Comparison of ENCODE assay signal across 33 cellular contexts in the genomic region with DNA sequence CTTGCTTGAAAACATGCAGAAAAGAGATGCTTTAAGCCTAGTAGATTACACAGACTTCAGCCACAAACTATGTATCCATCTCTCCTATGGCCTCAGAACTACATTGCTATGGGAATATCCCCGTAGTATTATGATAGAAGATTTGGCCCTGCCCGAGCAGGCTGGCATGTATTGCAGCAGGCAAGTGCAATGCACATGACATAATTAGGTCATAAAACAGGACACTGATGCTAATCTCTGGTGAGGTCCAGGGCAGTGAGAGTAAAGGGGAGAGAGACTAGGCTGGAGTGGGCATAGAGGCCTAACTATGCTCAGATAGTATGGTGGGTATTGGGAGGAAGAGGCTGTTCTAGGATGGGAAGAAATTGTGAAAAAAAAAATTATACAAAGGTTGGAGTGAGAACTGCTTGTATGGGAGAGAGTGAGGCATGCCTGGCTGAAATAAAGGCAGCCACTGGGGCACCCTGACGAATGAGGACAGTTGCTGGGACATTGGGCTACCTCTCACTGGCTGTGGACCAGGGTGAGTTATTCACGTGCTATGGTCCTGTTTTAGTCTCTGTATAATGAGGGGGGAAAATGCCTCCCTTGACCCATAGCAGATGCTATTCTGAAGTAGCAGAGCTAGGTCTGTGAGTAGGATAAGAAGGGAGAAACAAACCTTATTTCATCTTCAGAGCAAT. TPM values are rescaled to one million over a fixed set of nuclear protein-coding genes. Genes with fewer than 3 reads are reported as not detected.
DNase-seq lines count a peak whose midpoint lies in the region; ATAC-seq, FAIRE-seq and TF ChIP-seq lines count a peak whose summit lies in the region.
"Had no signal": no experiment of that assay in that cellular context is flagged by ENCODE, and none has a peak within 500 bp of the region (broad histone marks: within the 10 kb centered on the region; RNA-seq: fewer than 3 reads in every experiment).

No MANE protein-coding gene starts in this region.

- DNase-seq in astrocyte (ENCODE audit: low read depth) (no peak), right atrium auricular region (ENCODE audit: low spot score) (no peak), retinal pigment epithelial cell (ENCODE audit: low read depth) (peak; percentile 27), brain microvascular endothelial cell (no peak), GM13976 (ENCODE audit: low spot score) (no peak)
- DNase-seq: ACHN; activated CD4-positive, alpha-beta T cell treated with anti-CD3 and anti-CD28 coated beads, Interleukin-2, amount 50 U/mL, for 1 hour; activated CD4-positive, CD25-positive, alpha-beta regulatory T cell; activated gamma-delta T cell treated with Interleukin-2 at 50 U/mL for 16 hours; activated naive CD8-positive, alpha-beta T cell treated with anti-CD3 and anti-CD28 coated beads, Interleukin-2, amount 50 U/mL, for 24 hours; activated T-cell treated with anti-CD3 and anti-CD28 coated beads, Interleukin-2, amount 50 U/mL, for 24 hours; CD8-positive, alpha-beta T cell; foreskin melanocyte; H7; lower lobe of right lung; NCI-H1048; NCI-H1694; NCI-H446 treated with DMSO at 0.1 percent for 48 hours; NCI-H774; ovary; SJCRH30; stimulated activated CD4-positive, alpha-beta T cell treated with anti-CD3 and anti-CD28 coated beads, Interleukin-2, amount 100 ng/mL, for 48 hours; stomach; T-cell; thyroid gland had no signal

- H3K4me1 Mint-ChIP-seq in astrocyte (ENCODE audit: low read depth, unreplicated experiment), result peaks cover 11% of the 10 kb centered on the region

- no peaks in the 10 kb centered on the region for H3K4me1 ChIP-seq in HEK293 (ENCODE audit: control insufficient read depth, insufficient read depth, low read length)
- H3K4me1 ChIP-seq in astrocyte (ENCODE audit: insufficient read depth, low read length), result peaks cover 11% of the 10 kb centered on the region
- peaks cover 0 to 38% of the 10 kb centered on the region in 2 donors for H3K4me1 ChIP-seq in right atrium auricular region
- H3K4me1 ChIP-seq: SJCRH30 had no signal

- H3K27ac Mint-ChIP-seq in astrocyte (ENCODE audit: unreplicated experiment), result no peak overlapping the region
- H3K27ac Mint-ChIP-seq: activated naive CD8-positive, alpha-beta T cell treated with anti-CD3 and anti-CD28 coated beads, Interleukin-2, amount 50 U/mL, for 24 hours; activated T-cell treated with anti-CD3 and anti-CD28 coated beads, Interleukin-2, amount 50 U/mL, for 24 hours; B cell; CD8-positive, alpha-beta T cell; IgD-negative memory B cell; natural killer cell treated with Interleukin-12 subunit alpha and Interleukin-12 subunit beta and Interleukin-15 and Interleukin-18, amount 100 ng/mL, for 72 hours; T-cell had no signal

- peak overlapping the region; percentile 3 for H3K4me3 Mint-ChIP-seq in astrocyte (ENCODE audit: unreplicated experiment)
- H3K4me3 Mint-ChIP-seq: activated naive CD8-positive, alpha-beta T cell treated with anti-CD3 and anti-CD28 coated beads, Interleukin-2, amount 50 U/mL, for 24 hours; activated T-cell treated with anti-CD3 and anti-CD28 coated beads, Interleukin-2, amount 50 U/mL, for 24 hours; B cell; CD8-positive, alpha-beta T cell; central memory CD8-positive, alpha-beta T cell; natural killer cell treated with Interleukin-12 subunit alpha and Interleukin-12 subunit beta and Interleukin-15 and Interleukin-18, amount 100 ng/mL, for 72 hours had no signal

- in situ Hi-C loops in brain microvascular endothelial cell (cut with HindIII; ENCODE audit: low pct_ligation_motif_present, low sequenced_read_pairs) (no loop called here), GM13976 (cut with MboI; ENCODE audit: low sequenced_read_pairs, unreplicated experiment) (no loop called here)

- H3K9me3 Mint-ChIP-seq in astrocyte (ENCODE audit: unreplicated experiment), result peaks cover 3% of the 10 kb centered on the region
- H3K9me3 Mint-ChIP-seq: CD8-positive, alpha-beta T cell; central memory CD8-positive, alpha-beta T cell; natural killer cell treated with Interleukin-12 subunit alpha and Interleukin-12 subunit beta and Interleukin-15 and Interleukin-18, amount 100 ng/mL, for 72 hours had no signal

- H3K79me2 ChIP-seq in astrocyte (ENCODE audit: insufficient read depth, low read length), result peaks cover 18% of the 10 kb centered on the region

- no peak for FAIRE-seq in astrocyte (lab: Jason Lieb, UNC)
- FAIRE-seq: GM12891, RCC 7860 had no signal

- TF ChIP-seq CTCF in HEK293 (tag by site-specific recombination; IDR thresholded peaks at IDR 0.05) (no peak), astrocyte (IDR thresholded peaks at IDR 0.05; ENCODE audit: insufficient read depth, low read depth, low read length) (no peak), right atrium auricular region (IDR thresholded peaks at IDR 0.05) (no peak), retinal pigment epithelial cell (conservative IDR thresholded peaks at IDR 0.05; ENCODE audit: low read depth, low read length) (no peak), brain microvascular endothelial cell (IDR thresholded peaks at IDR 0.05; ENCODE audit: low read depth, low read length, missing control alignments) (no peak), GM13976 (IDR thresholded peaks at IDR 0.05; ENCODE audit: borderline replicate concordance, control extremely low read depth, extremely low read depth, insufficient read depth, missing control alignments) (no peak)

- peaks cover 6% of the 10 kb centered on the region for H3K36me3 Mint-ChIP-seq in astrocyte (ENCODE audit: low read depth, unreplicated experiment)
- H3K36me3 Mint-ChIP-seq: CD8-positive, alpha-beta T cell; natural killer cell treated with Interleukin-12 subunit alpha and Interleukin-12 subunit beta and Interleukin-15 and Interleukin-18, amount 100 ng/mL, for 72 hours; T-cell had no signal

- POLR2A ChIA-PET in HEK293 (lab: Yijun Ruan, JAX), result no interaction called here

- no peaks in the 10 kb centered on the region for H3K27me3 ChIP-seq in astrocyte (ENCODE audit: insufficient read depth, low read length)
- no peaks in the 10 kb centered on the region for H3K27me3 ChIP-seq in right atrium auricular region
- H3K27me3 ChIP-seq in brain microvascular endothelial cell (replicated peaks), result no peaks in the 10 kb centered on the region
- H3K27me3 ChIP-seq: ovary, SJCRH30, thyroid gland had no signal

- no peak overlapping the region for H3K4me3 ChIP-seq in HEK293 (ENCODE audit: low read depth, low read length)
- no peak overlapping the region for H3K4me3 ChIP-seq in astrocyte (ENCODE audit: insufficient read depth, low read depth, low read length)
- H3K4me3 ChIP-seq in right atrium auricular region, result no peak overlapping the region
- no peak overlapping the region for H3K4me3 ChIP-seq in retinal pigment epithelial cell (ENCODE audit: low read length)
- H3K4me3 ChIP-seq in brain microvascular endothelial cell (ENCODE audit: low read depth, low read length), result no peak overlapping the region
- H3K4me3 ChIP-seq: lower lobe of right lung, SJCRH30, stomach had no signal

- H3K9ac ChIP-seq in astrocyte (ENCODE audit: low read length), result no peak overlapping the region

- H3K36me3 ChIP-seq in HEK293 (ENCODE audit: control insufficient read depth in 2 of 2, insufficient read depth in 1 of 2, low read length in 2 of 2), result no peaks in the 10 kb centered on the region
- no peaks in the 10 kb centered on the region for H3K36me3 ChIP-seq in astrocyte (ENCODE audit: insufficient read depth, low read length)
- no peaks in the 10 kb centered on the region for H3K36me3 ChIP-seq in right atrium auricular region
- no peaks in the 10 kb centered on the region for H3K36me3 ChIP-seq in brain microvascular endothelial cell (replicated peaks)
- H3K36me3 ChIP-seq: lower lobe of right lung, ovary, SJCRH30, stomach, thyroid gland had no signal

- H3K27ac ChIP-seq in HEK293 (ENCODE audit: extremely low read depth, low read depth, low read length) (no peak overlapping the region), astrocyte (ENCODE audit: low read depth, low read length) (no peak overlapping the region), right atrium auricular region (peak overlapping the region; percentile 42 to 65), brain microvascular endothelial cell (no peak overlapping the region)
- H3K27ac ChIP-seq: lower lobe of right lung, SJCRH30, stomach had no signal

- no peak for ATAC-seq in HG03571 (IDR thresholded peaks at IDR 0.05; ENCODE audit: unreplicated experiment)
- ATAC-seq: activated naive CD8-positive, alpha-beta T cell treated with anti-CD3 and anti-CD28 coated beads, Interleukin-2, amount 50 U/mL, for 24 hours; CD8-positive, alpha-beta T cell; T-cell had no signal

- peaks cover 11% of the 10 kb centered on the region for H3K27me3 Mint-ChIP-seq in astrocyte (ENCODE audit: low read depth, unreplicated experiment)

- CTCF ChIA-PET in HEK293 (lab: Yijun Ruan, JAX), result no interaction called here

- no peak overlapping the region for H3K4me2 ChIP-seq in astrocyte (ENCODE audit: low read length)

- H4K20me1 ChIP-seq in astrocyte (ENCODE audit: insufficient read depth, low read length), result peaks cover 5% of the 10 kb centered on the region

- no peak overlapping the region for H2AFZ ChIP-seq in astrocyte (ENCODE audit: low read depth, low read length)

- H3K9me3 ChIP-seq in HEK293 (ENCODE audit: control insufficient read depth, insufficient read depth, low read depth, low read length) (no peaks in the 10 kb centered on the region), astrocyte (ENCODE audit: insufficient read depth, low read depth, low read length) (peaks cover 3% of the 10 kb centered on the region), right atrium auricular region (no peaks in the 10 kb centered on the region)
- H3K9me3 ChIP-seq: lower lobe of right lung, ovary, stomach, thyroid gland had no signal

TF ChIP-seq in HEK293, 187 proteins besides CTCF, POLR2A, EP300 and RAD21 (continues in another document):
- TF ChIP-seq KLF16 (tag by site-specific recombination; IDR thresholded peaks at IDR 0.05) (no peak), ZNF366 (tag by site-specific recombination; conservative IDR thresholded peaks at IDR 0.05) (no peak), ZNF335 (tag by site-specific recombination; conservative IDR thresholded peaks at IDR 0.05) (peak; percentile 55; the same call in 1 of the 2 replicates), ZNF544 (tag by site-specific recombination; IDR thresholded peaks at IDR 0.05) (no peak), ZNF157 (tag by site-specific recombination; IDR thresholded peaks at IDR 0.05) (no peak)
- TF ChIP-seq, protein P1, sequence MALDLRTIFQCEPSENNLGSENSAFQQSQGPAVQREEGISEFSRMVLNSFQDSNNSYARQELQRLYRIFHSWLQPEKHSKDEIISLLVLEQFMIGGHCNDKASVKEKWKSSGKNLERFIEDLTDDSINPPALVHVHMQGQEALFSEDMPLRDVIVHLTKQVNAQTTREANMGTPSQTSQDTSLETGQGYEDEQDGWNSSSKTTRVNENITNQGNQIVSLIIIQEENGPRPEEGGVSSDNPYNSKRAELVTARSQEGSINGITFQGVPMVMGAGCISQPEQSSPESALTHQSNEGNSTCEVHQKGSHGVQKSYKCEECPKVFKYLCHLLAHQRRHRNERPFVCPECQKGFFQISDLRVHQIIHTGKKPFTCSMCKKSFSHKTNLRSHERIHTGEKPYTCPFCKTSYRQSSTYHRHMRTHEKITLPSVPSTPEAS (tag by site-specific recombination; IDR thresholded peaks at IDR 0.05), result no peak

RNA-seq across cellular contexts. Expression of a gene that starts 1.6 kb away (rescaled TPM):
- total RNA-seq in astrocyte (7.1 and 10.5 TPM in 2 replicates), right atrium auricular region (1 to 10 TPM; 2.8 to 3.3 TPM)
- total RNA-seq: B cell; CD8-positive, alpha-beta T cell; natural killer cell treated with Interleukin-12 subunit alpha and Interleukin-12 subunit beta and Interleukin-15 and Interleukin-18, amount 100 ng/mL, for 72 hours; SJCRH30 had no signal

Comparison
In these comparisons a context has a peak if more than half of its experiments do, and no peak if none do; other contexts are left out.
1. H3K27ac ChIP-seq: peak in right atrium auricular region (2 of 2); none in HEK293 (single experiment), astrocyte (single experiment) and brain microvascular endothelial cell (single experiment).